Comparison of ENCODE assay signal across 32 cellular contexts in the genomic region with DNA sequence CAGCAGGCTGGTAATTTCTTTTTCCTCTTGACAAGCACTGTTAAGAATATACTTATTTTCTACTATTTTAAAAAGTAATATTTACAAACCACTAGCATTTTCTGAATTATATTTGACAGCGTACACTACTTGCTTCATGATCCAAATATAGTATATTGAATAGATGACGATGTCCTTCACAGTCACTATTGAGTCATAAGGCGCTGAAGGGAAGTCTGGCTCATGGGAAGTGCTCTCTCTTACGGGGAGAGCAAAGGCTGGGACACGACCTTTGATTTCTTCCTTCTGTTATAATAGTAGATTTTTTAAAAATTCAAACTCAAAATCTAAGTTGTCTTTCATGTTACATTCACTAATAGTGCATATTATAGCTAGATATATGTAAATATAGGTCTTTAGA.
"Had no signal": no experiment of that assay in that cellular context is flagged by ENCODE, and none has a peak within 500 bp of the region (broad histone marks: within the 10 kb centered on the region; RNA-seq: fewer than 3 reads in every experiment).

No MANE protein-coding gene starts in this region.

- H3K27ac ChIP-seq: adrenal gland, body of pancreas, breast epithelium, PC-9, SJSA1, VCaP had no signal

- H3K4me3 ChIP-seq: adrenal gland, body of pancreas, breast epithelium, PC-9, SJSA1 had no signal

- H3K4me1 ChIP-seq: adrenal gland, body of pancreas, breast epithelium, SJSA1 had no signal

- H3K9me3 Mint-ChIP-seq: T-helper 1 cell treated with Interleukin-12 subunit alpha and Interleukin-12 subunit beta and Interleukin-4 antibody, amounts not matched to agents 30 μg/mL and 1 μg/mL, for 36 hours had no signal

- H2AFZ ChIP-seq: PC-9 had no signal

- H3K4me3 Mint-ChIP-seq: activated B cell treated with CpG ODN at 0.5 μM for 24 hours; activated CD4-positive, alpha-beta memory T cell treated with anti-CD3 and anti-CD28 coated beads for 36 hours; activated CD8-positive, alpha-beta memory T cell treated with anti-CD3 and anti-CD28 coated beads, Interleukin-2, amount 10 ng/mL, durations not matched to agents 7 days and 5 days; activated naive CD8-positive, alpha-beta T cell treated with anti-CD3 and anti-CD28 coated beads, Interleukin-2, amount 10 ng/mL, durations not matched to agents 7 days and 5 days; T-helper 1 cell treated with Interleukin-12 subunit alpha and Interleukin-12 subunit beta and Interleukin-4 antibody, amounts not matched to agents 30 μg/mL and 1 μg/mL, for 36 hours; T-helper 2 cell treated with Interferon-gamma antibody and Interleukin-4, amounts not matched to agents 5 μg/mL and 100 μg/mL, for 36 hours had no signal

- DNase-seq: activated B cell treated with CpG ODN at 0.5 μM for 24 hours; activated CD4-positive, alpha-beta memory T cell treated with anti-CD3 and anti-CD28 coated beads for 36 hours; activated CD4-positive, alpha-beta T cell treated with anti-CD3 and anti-CD28 coated beads for 4 hours; activated CD4-positive, alpha-beta T cell treated with anti-CD3 and anti-CD28 coated beads, Interleukin-2, amount 50 U/mL, for 1 hour; activated CD4-positive, CD25-positive, alpha-beta regulatory T cell treated with anti-CD3 and anti-CD28 coated beads, Interleukin-2, amount 50 U/mL, for 72 hours; activated CD8-positive, alpha-beta memory T cell treated with anti-CD3 and anti-CD28 coated beads for 24 hours; activated CD8-positive, alpha-beta memory T cell treated with anti-CD3 and anti-CD28 coated beads, Interleukin-2, amount 10 ng/mL, durations not matched to agents 7 days and 5 days; activated CD8-positive, alpha-beta memory T cell treated with anti-CD3 and anti-CD28 coated beads, Interleukin-2, amount 50 U/mL, for 48 hours; activated effector memory CD4-positive, alpha-beta T cell treated with Interleukin-2 at 50 U/mL for 16 hours; activated naive CD4-positive, alpha-beta T cell; activated naive CD4-positive, alpha-beta T cell treated with anti-CD3 and anti-CD28 coated beads, Interleukin-2, amount 50 U/mL, for 16 hours; activated naive CD8-positive, alpha-beta T cell treated with anti-CD3 and anti-CD28 coated beads, Interleukin-2, amount 10 ng/mL, durations not matched to agents 7 days and 5 days; activated T-cell treated with anti-CD3 and anti-CD28 coated beads, Interleukin-2, amount 50 U/mL, for 48 hours; adrenal gland; body of pancreas; Karpas-422; KBM-7; MM.1S; NCI-H1092; NCI-H1436 treated with DMSO at 0.1 percent for 48 hours; NCI-H1694 treated with DMSO at 0.1 percent for 48 hours; NCI-H2029; NCI-H345; NCI-H524 treated with DMSO at 0.1 percent for 48 hours; PC-9; SHP77; SK-N-SH had no signal

- H3K36me3 Mint-ChIP-seq: activated CD4-positive, alpha-beta memory T cell treated with anti-CD3 and anti-CD28 coated beads for 36 hours; activated CD8-positive, alpha-beta memory T cell treated with anti-CD3 and anti-CD28 coated beads, Interleukin-2, amount 10 ng/mL, durations not matched to agents 7 days and 5 days had no signal

- ATAC-seq: activated CD8-positive, alpha-beta memory T cell treated with anti-CD3 and anti-CD28 coated beads, Interleukin-2, amount 10 ng/mL, durations not matched to agents 7 days and 5 days; body of pancreas had no signal

- H3K36me3 ChIP-seq: adrenal gland, breast epithelium, SJSA1 had no signal

- H3K9ac ChIP-seq: SK-N-SH had no signal

- H3K27ac Mint-ChIP-seq: activated B cell treated with CpG ODN at 0.5 μM for 24 hours; activated CD4-positive, alpha-beta memory T cell treated with anti-CD3 and anti-CD28 coated beads for 36 hours; activated CD8-positive, alpha-beta memory T cell treated with anti-CD3 and anti-CD28 coated beads, Interleukin-2, amount 10 ng/mL, durations not matched to agents 7 days and 5 days; activated naive CD8-positive, alpha-beta T cell treated with anti-CD3 and anti-CD28 coated beads, Interleukin-2, amount 10 ng/mL, durations not matched to agents 7 days and 5 days; T-helper 1 cell treated with Interleukin-12 subunit alpha and Interleukin-12 subunit beta and Interleukin-4 antibody, amounts not matched to agents 30 μg/mL and 1 μg/mL, for 36 hours; T-helper 2 cell treated with Interferon-gamma antibody and Interleukin-4, amounts not matched to agents 5 μg/mL and 100 μg/mL, for 36 hours had no signal

- H3K27me3 ChIP-seq: adrenal gland, body of pancreas, breast epithelium, SJSA1 had no signal

- H3K4me2 ChIP-seq: PC-9, SK-N-SH had no signal

- H3K9me2 ChIP-seq: SK-N-SH had no signal

- H3K27me3 Mint-ChIP-seq: activated B cell treated with CpG ODN at 0.5 μM for 24 hours; activated CD4-positive, alpha-beta memory T cell treated with anti-CD3 and anti-CD28 coated beads for 36 hours; activated CD8-positive, alpha-beta memory T cell treated with anti-CD3 and anti-CD28 coated beads, Interleukin-2, amount 10 ng/mL, durations not matched to agents 7 days and 5 days; activated naive CD8-positive, alpha-beta T cell treated with anti-CD3 and anti-CD28 coated beads, Interleukin-2, amount 10 ng/mL, durations not matched to agents 7 days and 5 days had no signal

- H3K9me3 ChIP-seq: adrenal gland, body of pancreas, breast epithelium, SJSA1, SK-N-SH had no signal

- H3K4me1 Mint-ChIP-seq: activated B cell treated with CpG ODN at 0.5 μM for 24 hours had no signal
